ENCODE assay signal across 8 cellular contexts in the genomic region with DNA sequence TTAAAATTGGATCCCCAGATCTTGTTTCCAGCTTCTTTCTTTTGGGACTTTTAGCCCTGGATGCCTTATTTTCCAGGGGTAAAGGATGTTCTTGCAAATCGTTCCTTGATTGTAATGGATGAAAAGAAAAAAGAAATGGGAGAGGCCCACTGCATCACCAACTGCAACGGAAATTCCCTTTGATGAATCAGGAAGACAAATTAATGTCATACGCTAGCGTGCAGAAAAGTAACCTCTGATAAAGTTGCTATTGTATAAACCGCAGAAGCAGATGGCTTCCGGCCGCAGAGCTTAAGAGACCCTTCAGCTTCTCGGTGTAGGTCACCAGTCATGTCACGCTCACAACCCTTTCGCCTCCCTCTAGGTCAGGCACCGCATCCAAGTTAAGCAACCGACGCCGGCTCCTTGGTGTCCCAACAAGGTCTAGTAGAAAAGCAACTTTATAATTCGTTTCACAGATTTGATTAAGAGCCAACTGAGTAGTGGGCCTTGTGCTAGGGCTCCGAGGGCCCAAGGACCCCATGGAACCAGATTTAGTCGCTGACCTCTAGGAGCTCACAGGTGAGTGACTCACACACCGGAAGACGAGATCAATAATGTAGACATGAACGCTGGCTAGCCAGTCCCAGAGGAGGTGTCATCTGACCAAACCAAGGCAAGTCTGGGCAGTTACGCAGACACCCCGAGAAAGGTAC. TPM values are rescaled to one million over a fixed set of nuclear protein-coding genes. Genes with fewer than 3 reads are reported as not detected.
DNase-seq lines count a peak whose midpoint lies in the region; ATAC-seq and TF ChIP-seq lines count a peak whose summit lies in the region.

No MANE protein-coding gene starts in this region.

- TF ChIP-seq RAD21 in liver (IDR thresholded peaks at IDR 0.05): no peak

- H3K4me3 Mint-ChIP-seq in GM23338: peak overlapping the region; percentile 98
- peak overlapping the region; percentile 95 for H3K4me3 Mint-ChIP-seq in central memory CD8-positive, alpha-beta T cell

- peak; percentile 5 for ATAC-seq in GM23338
- peak; percentile 25 for ATAC-seq in central memory CD8-positive, alpha-beta T cell (replicated peaks; ENCODE audit: extremely low read depth, poor library complexity, severe bottlenecking)

- no peaks in the 10 kb centered on the region for H3K36me3 ChIP-seq in GM23338 (ENCODE audit: insufficient read depth)
- peaks cover 31% of the 10 kb centered on the region for H3K36me3 ChIP-seq in WERI-Rb-1
- no peaks in the 10 kb centered on the region for H3K36me3 ChIP-seq in liver (ENCODE audit: control insufficient read depth in 4 of 4, insufficient read depth in 3 of 4, low read depth in 1 of 4, low read length in 3 of 4)

- peaks cover 16% of the 10 kb centered on the region for H3K27me3 Mint-ChIP-seq in GM23338 (ENCODE audit: insufficient read depth, low read depth, poor library complexity)
- no peaks in the 10 kb centered on the region for H3K27me3 Mint-ChIP-seq in central memory CD8-positive, alpha-beta T cell

- TF ChIP-seq CTCF in GM23338 (conservative IDR thresholded peaks at IDR 0.05; ENCODE audit: low read depth in 2 of 2) (no peak), WERI-Rb-1 (IDR thresholded peaks at IDR 0.05; ENCODE audit: low read depth, low read length) (no peak), liver (IDR thresholded peaks at IDR 0.05; ENCODE audit: low read depth, low read length, missing input control) (no peak)

- H3K9me2 ChIP-seq in GM23338 (ENCODE audit: insufficient read depth): no peaks in the 10 kb centered on the region

- no peak overlapping the region for H2AFZ ChIP-seq in GM23338

- H3K4me2 ChIP-seq in GM23338: peak overlapping the region; percentile 84

- H3K9me3 ChIP-seq in WERI-Rb-1 (ENCODE audit: severe bottlenecking) (no peaks in the 10 kb centered on the region), liver (ENCODE audit: control insufficient read depth in 4 of 4, low read length in 3 of 4) (no peaks in the 10 kb centered on the region)

- under 1% methylated on average over 22 of the region's 22 CpGs for WGBS in liver

- 0 out of 2 replicates have a peak, but pooled peaks cover 10% of the 10 kb centered on the region for H4K20me1 ChIP-seq in GM23338 (replicated peaks; ENCODE audit: insufficient read depth)

- H3K9ac ChIP-seq in liver (ENCODE audit: low read depth in 1 of 2, low read length in 2 of 2): peak overlapping the region; percentile 95 to 99

- H3K36me3 Mint-ChIP-seq in GM23338 (ENCODE audit: low read depth): peaks cover 12% of the 10 kb centered on the region; the same call in 2 of the 3 replicates
- H3K36me3 Mint-ChIP-seq in central memory CD8-positive, alpha-beta T cell (ENCODE audit: insufficient read depth): peaks cover 51% of the 10 kb centered on the region

- DNase-seq in GM04504 (ENCODE audit: low read depth): peak; percentile 67
- DNase-seq in GM23338 (ENCODE audit: low spot score): no peak
- DNase-seq in LHCN-M2 (ENCODE audit: low read depth): peak; percentile 95
- DNase-seq in WERI-Rb-1: peak; percentile 24
- DNase-seq in central memory CD8-positive, alpha-beta T cell (ENCODE audit: low spot score in 2 of 2): peak; percentile 67 to 72
- DNase-seq in stimulated activated CD4-positive, alpha-beta T cell treated with anti-CD3 and anti-CD28 coated beads, TNF-alpha, amount 100 ng/mL, for 4 hours (ENCODE audit: low read depth in 3 of 3): peak; percentile 52 to 59 (median 57)
- DNase-seq in 8988T: no peak

- H3K4me1 ChIP-seq in GM23338 (ENCODE audit: insufficient read depth) (peaks cover 9% of the 10 kb centered on the region; the same call in 1 of the 2 replicates), liver (ENCODE audit: control insufficient read depth in 4 of 4, insufficient read depth in 4 of 4, low read length in 3 of 4) (peaks cover 3 to 44% (median 37%) of the 10 kb centered on the region in 4 donors)

- H3K27ac ChIP-seq in GM23338 (ENCODE audit: low read depth) (peak overlapping the region; percentile 93), WERI-Rb-1 (peak overlapping the region; percentile 100), liver (ENCODE audit: low read depth in 1 of 2, low read length in 2 of 2) (peak overlapping the region; percentile 97 to 99)

- no peaks in the 10 kb centered on the region for H3K27me3 ChIP-seq in GM23338 (ENCODE audit: insufficient read depth)
- H3K27me3 ChIP-seq in WERI-Rb-1 (ENCODE audit: insufficient read depth, low read depth, severe bottlenecking): no peaks in the 10 kb centered on the region
- H3K27me3 ChIP-seq in liver (ENCODE audit: control insufficient read depth in 4 of 4, insufficient read depth in 4 of 4, low read length in 3 of 4): no peaks in the 10 kb centered on the region

- H3F3A ChIP-seq in GM23338 (replicated peaks; ENCODE audit: low read depth): no peaks in the 10 kb centered on the region

- peaks cover 30% of the 10 kb centered on the region for H3K79me2 ChIP-seq in GM23338 (replicated peaks; ENCODE audit: insufficient read depth)

- H3K4me3 ChIP-seq in GM23338 (peak overlapping the region; percentile 71), WERI-Rb-1 (ENCODE audit: low read depth, low read length) (peak overlapping the region; percentile 95), liver (ENCODE audit: low read depth in 1 of 3, low read length in 3 of 3) (peak overlapping the region; percentile 86 to 94 (median 87))

- peak overlapping the region; percentile 100 for H3K27ac Mint-ChIP-seq in GM23338
- H3K27ac Mint-ChIP-seq in central memory CD8-positive, alpha-beta T cell (ENCODE audit: low read depth): peak overlapping the region; percentile 100

- no peaks in the 10 kb centered on the region for H3K9me3 Mint-ChIP-seq in GM23338
- no peaks in the 10 kb centered on the region for H3K9me3 Mint-ChIP-seq in central memory CD8-positive, alpha-beta T cell

- H3K4me1 Mint-ChIP-seq in GM23338: peaks cover 24% of the 10 kb centered on the region; the same call in 2 of the 3 replicates
- H3K4me1 Mint-ChIP-seq in central memory CD8-positive, alpha-beta T cell: peaks cover 76% of the 10 kb centered on the region

TF ChIP-seq in liver, 16 proteins besides CTCF, POLR2A, EP300 and RAD21:
- TF ChIP-seq YY1 (IDR thresholded peaks at IDR 0.05) (no peak), TAF1 (conservative IDR thresholded peaks at IDR 0.05) (peak; percentile 87), FOXA2 (IDR thresholded peaks at IDR 0.05) (no peak), JUND (IDR thresholded peaks at IDR 0.05) (peak in 1 of 2 donors; percentile 94)
- TF ChIP-seq, protein P1, sequence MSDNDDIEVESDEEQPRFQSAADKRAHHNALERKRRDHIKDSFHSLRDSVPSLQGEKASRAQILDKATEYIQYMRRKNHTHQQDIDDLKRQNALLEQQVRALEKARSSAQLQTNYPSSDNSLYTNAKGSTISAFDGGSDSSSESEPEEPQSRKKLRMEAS (IDR thresholded peaks at IDR 0.05): no peak
- TF ChIP-seq, protein P2, sequence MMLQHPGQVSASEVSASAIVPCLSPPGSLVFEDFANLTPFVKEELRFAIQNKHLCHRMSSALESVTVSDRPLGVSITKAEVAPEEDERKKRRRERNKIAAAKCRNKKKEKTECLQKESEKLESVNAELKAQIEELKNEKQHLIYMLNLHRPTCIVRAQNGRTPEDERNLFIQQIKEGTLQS (IDR thresholded peaks at IDR 0.05): peak; percentile 30

RNA-seq across cellular contexts. Expression of a gene that starts 1.3 kb away (rescaled TPM):
- total RNA-seq in GM23338 (2014; rRNA removed; shearing (Covaris generic)): 30.0 and 30.2 TPM in 2 replicates
- polyA plus RNA-seq in GM23338 (2016; fragmentation: Nextera tagmentation; extraction: Ambion mirVana) (10.2 and 11.1 TPM in 2 replicates), liver (10 to 100 TPM in 1 of 2 donors, 1 to 10 TPM in 1; 8.9 to 14.4 TPM)
- total RNA-seq in LHCN-M2 (2014; rRNA removed) (75.2 and 87.9 TPM in 2 replicates), liver (10 to 100 TPM; 25.5 to 27.8 TPM)
- polyA plus RNA-seq in LHCN-M2 (2012): 29.0 TPM

RNA-seq across cellular contexts. Expression of a gene that starts 1.9 kb away (rescaled TPM):
- total RNA-seq in GM23338 (2014; rRNA removed; shearing (Covaris generic)): 0.56 and 2.3 TPM in 2 replicates
- polyA plus RNA-seq in GM23338 (2016; fragmentation: Nextera tagmentation; extraction: Ambion mirVana): 1.1 and 1.3 TPM in 2 replicates
- total RNA-seq in LHCN-M2 (2014; rRNA removed): 55.0 and 57.9 TPM in 2 replicates
- polyA plus RNA-seq in LHCN-M2 (2012): 31.1 TPM
- total RNA-seq in liver: 1 to 10 TPM; 4.7 to 6.2 TPM
- polyA plus RNA-seq in liver: 1 to 10 TPM; 3.7 to 4.7 TPM

RNA-seq across cellular contexts. Expression of a gene that starts 44.9 kb away (rescaled TPM):
- 1.8 and 1.9 TPM in 2 replicates for total RNA-seq in GM23338 (2014; rRNA removed; shearing (Covaris generic))
- 0.24 and 0.26 TPM in 2 replicates for polyA plus RNA-seq in GM23338 (2016; fragmentation: Nextera tagmentation; extraction: Ambion mirVana)
- 1.3 and 2.6 TPM in 2 replicates for total RNA-seq in LHCN-M2 (2014; rRNA removed)
- 0.39 TPM for polyA plus RNA-seq in LHCN-M2 (2012)
- total RNA-seq in liver: 1 to 10 TPM; 1.1 to 3.8 TPM
- under 1 TPM; 0.18 to 0.25 TPM for polyA plus RNA-seq in liver

Comparison
In these comparisons a context has a peak if more than half of its experiments do, and no peak if none do; other contexts are left out.
1. DNase-seq: peak in GM04504 (single experiment), LHCN-M2 (single experiment), WERI-Rb-1 (single experiment), central memory CD8-positive, alpha-beta T cell (2 of 2) and stimulated activated CD4-positive, alpha-beta T cell treated with anti-CD3 and anti-CD28 coated beads, TNF-alpha, amount 100 ng/mL, for 4 hours (3 of 3); none in GM23338 (single experiment) and 8988T (single experiment).
2. Peak in every context shown above with its lines, with median percentiles within 50 percentile points of each other: H3K27ac ChIP-seq and H3K4me3 ChIP-seq.